In the genomic region with DNA sequence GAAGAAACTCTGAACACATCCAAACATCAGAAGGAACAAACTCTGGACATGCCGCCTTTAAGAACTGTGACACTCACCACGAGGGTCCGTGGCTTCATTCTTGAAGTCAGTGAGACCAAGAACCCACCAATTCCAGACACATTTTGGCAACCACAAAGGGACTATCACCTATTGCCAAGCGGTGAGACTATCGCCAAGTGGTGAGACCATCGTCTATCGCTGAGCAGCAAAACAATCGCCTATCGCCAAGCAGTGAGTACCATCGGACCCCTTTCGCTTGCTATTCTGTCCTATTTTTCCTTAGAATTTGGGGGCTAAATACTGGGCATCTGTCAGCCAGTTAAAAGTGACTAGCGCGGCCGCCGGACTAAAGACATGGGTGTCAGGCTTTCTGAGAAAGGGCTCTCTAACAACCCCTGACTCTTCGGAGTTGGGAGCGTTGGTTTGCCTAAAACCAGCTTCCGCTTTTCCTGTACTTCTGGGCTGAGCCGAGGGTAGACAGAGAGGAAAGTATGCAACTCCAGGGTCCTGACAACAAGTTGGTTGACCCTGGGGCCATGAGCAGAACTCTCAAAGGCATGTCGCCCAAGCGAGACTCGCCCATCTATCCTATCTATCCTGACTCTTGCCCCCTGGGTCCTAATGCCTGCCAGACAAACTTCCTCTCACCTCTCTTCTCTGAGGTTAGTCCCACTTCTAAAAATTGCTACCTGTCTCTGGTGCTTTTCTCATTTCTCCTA, we compare ENCODE assay signal across 8 cellular contexts. TPM values are rescaled to one million over a fixed set of nuclear protein-coding genes. Genes with fewer than 3 reads are reported as not detected.
DNase-seq lines count a peak whose midpoint lies in the region; ATAC-seq and TF ChIP-seq lines count a peak whose summit lies in the region.
"Not testable (repeated sequence)": the region's sequence is repeated elsewhere in the genome, so short reads cannot be mapped to it uniquely, and the experiment has no call there.

No MANE protein-coding gene starts in this region.

- TF ChIP-seq CTCF in Caco-2 (IDR thresholded peaks at IDR 0.05; ENCODE audit: insufficient read depth in 1 of 2, low read depth in 1 of 2, low read length in 1 of 2, severe bottlenecking in 1 of 2, unreplicated experiment in 1 of 2); NB4 (IDR thresholded peaks at IDR 0.05; ENCODE audit: low read depth, low read length); activated B cell treated with CpG ODN at 0.5 μM for 24 hours (IDR thresholded peaks at IDR 0.05); nephron progenitor cell (IDR thresholded peaks at IDR 0.05); type B pancreatic cell (conservative IDR thresholded peaks at IDR 0.05): not testable (repeated sequence)

- H3K27ac Mint-ChIP-seq in Caco-2 (ENCODE audit: unreplicated experiment) = peak overlapping the region; percentile 50
- H3K27ac Mint-ChIP-seq in activated B cell treated with CpG ODN at 0.5 μM for 24 hours = peak overlapping the region; percentile 27
- peak overlapping the region; percentile 75 for H3K27ac Mint-ChIP-seq in activated naive CD4-positive, alpha-beta T cell treated with anti-CD3 and anti-CD28 coated beads for 36 hours
- H3K27ac Mint-ChIP-seq in effector memory CD8-positive, alpha-beta T cell = peak overlapping the region; percentile 38 to 72
- peak overlapping the region; percentile 11 to 85 (median 66) for H3K27ac Mint-ChIP-seq in immature natural killer cell
- H3K27ac Mint-ChIP-seq in nephron progenitor cell = peak overlapping the region; percentile 99
- peak overlapping the region; percentile 90 for H3K27ac Mint-ChIP-seq in type B pancreatic cell

- H3K27me3 Mint-ChIP-seq in Caco-2 (ENCODE audit: insufficient read depth, unreplicated experiment); activated B cell treated with CpG ODN at 0.5 μM for 24 hours; activated naive CD4-positive, alpha-beta T cell treated with anti-CD3 and anti-CD28 coated beads for 36 hours (ENCODE audit: low read depth); effector memory CD8-positive, alpha-beta T cell; immature natural killer cell (ENCODE audit: low read depth in 3 of 3); nephron progenitor cell (ENCODE audit: low read depth, poor library complexity); type B pancreatic cell: not testable (repeated sequence)

- H3K4me1 Mint-ChIP-seq in Caco-2 (ENCODE audit: low read depth, unreplicated experiment); activated B cell treated with CpG ODN at 0.5 μM for 24 hours; type B pancreatic cell (ENCODE audit: unreplicated experiment): not testable (repeated sequence)
- peaks cover 16% of the 10 kb centered on the region for H3K4me1 Mint-ChIP-seq in activated naive CD4-positive, alpha-beta T cell treated with anti-CD3 and anti-CD28 coated beads for 36 hours (ENCODE audit: low read depth)
- peaks cover 4 to 10% of the 10 kb centered on the region in 2 donors for H3K4me1 Mint-ChIP-seq in effector memory CD8-positive, alpha-beta T cell (ENCODE audit: low read depth in 2 of 2)
- H3K4me1 Mint-ChIP-seq in immature natural killer cell = peaks cover 15 to 17% of the 10 kb centered on the region in 2 donors
- H3K4me1 Mint-ChIP-seq in nephron progenitor cell = peaks cover 26% of the 10 kb centered on the region

- POLR2A ChIA-PET in Caco-2 (lab: Charles Lee) (interaction anchor here (0.6 kb wide), 1 partner anchor 168 kb away, joined by 5 read pairs; no protein-coding TSS in a partner anchor), activated B cell treated with CpG ODN at 0.5 μM for 24 hours (lab: Charles Lee) (interaction anchor here (1.0 kb wide), 1 partner anchor 352 kb away, joined by 4 read pairs; no protein-coding TSS in a partner anchor)

- not testable (repeated sequence) for TF ChIP-seq POLR2A in NB4 (IDR thresholded peaks at IDR 0.05; ENCODE audit: extremely low read depth, insufficient read length)

- H3K9me3 ChIP-seq in Caco-2 = not testable (repeated sequence)

- peaks cover 11% of the 10 kb centered on the region for H3K4me1 ChIP-seq in Caco-2

- H3K36me3 Mint-ChIP-seq in Caco-2 (ENCODE audit: insufficient read depth, unreplicated experiment); activated B cell treated with CpG ODN at 0.5 μM for 24 hours (ENCODE audit: low read depth); activated naive CD4-positive, alpha-beta T cell treated with anti-CD3 and anti-CD28 coated beads for 36 hours (ENCODE audit: low read depth); effector memory CD8-positive, alpha-beta T cell (ENCODE audit: insufficient read depth); immature natural killer cell; type B pancreatic cell: not testable (repeated sequence)
- peaks cover 27% of the 10 kb centered on the region for H3K36me3 Mint-ChIP-seq in nephron progenitor cell (ENCODE audit: low read depth)

- not testable (repeated sequence) for H3K27me3 ChIP-seq in Caco-2 (replicated peaks; ENCODE audit: control insufficient read depth, insufficient read depth, low read length)

- H3K9me3 Mint-ChIP-seq in Caco-2 (ENCODE audit: unreplicated experiment); activated B cell treated with CpG ODN at 0.5 μM for 24 hours; activated naive CD4-positive, alpha-beta T cell treated with anti-CD3 and anti-CD28 coated beads for 36 hours; effector memory CD8-positive, alpha-beta T cell; immature natural killer cell; nephron progenitor cell; type B pancreatic cell: not testable (repeated sequence)

- H3K4me3 Mint-ChIP-seq in Caco-2 (ENCODE audit: unreplicated experiment) (peak overlapping the region; percentile 85), activated B cell treated with CpG ODN at 0.5 μM for 24 hours (peak overlapping the region; percentile 77), immature natural killer cell (peak overlapping the region; percentile 73 to 90 (median 81)), nephron progenitor cell (peak overlapping the region; percentile 100), type B pancreatic cell (peak overlapping the region; percentile 99)
- H3K4me3 Mint-ChIP-seq in activated naive CD4-positive, alpha-beta T cell treated with anti-CD3 and anti-CD28 coated beads for 36 hours = peak overlapping the region; percentile 76
- H3K4me3 Mint-ChIP-seq in effector memory CD8-positive, alpha-beta T cell = peak overlapping the region; percentile 66 to 78

- DNase-seq in Caco-2 = peak; percentile 32 to 40
- DNase-seq in NB4 (ENCODE audit: low read depth) = peak; percentile 28
- DNase-seq in activated B cell treated with CpG ODN at 0.5 μM for 24 hours; activated naive CD4-positive, alpha-beta T cell treated with anti-CD3 and anti-CD28 coated beads for 36 hours; effector memory CD8-positive, alpha-beta T cell; type B pancreatic cell (ENCODE audit: extremely low spot score, unreplicated experiment): not testable (repeated sequence)
- DNase-seq in immature natural killer cell = peak in 1 of 3 donors; percentile 9
- DNase-seq in nephron progenitor cell = peak; percentile 35

- intact Hi-C loops in Caco-2 (cut with micrococcal nuclease; ENCODE audit: unreplicated experiment); activated naive CD4-positive, alpha-beta T cell treated with anti-CD3 and anti-CD28 coated beads for 36 hours (cut with micrococcal nuclease): not testable (repeated sequence)
- intact Hi-C loops in activated B cell treated with CpG ODN at 0.5 μM for 24 hours (cut with micrococcal nuclease) = loop anchor here (10.0 kb wide), 1 partner anchor 1342 kb away; a partner anchor contains a TSS

- TSS peak; percentile 67 for BruUV-seq in Caco-2 (replicated peaks; lab: Mats Ljungman, UMichigan)

- ATAC-seq in activated B cell treated with CpG ODN at 0.5 μM for 24 hours (ENCODE audit: low read depth); effector memory CD8-positive, alpha-beta T cell (replicated peaks): not testable (repeated sequence)

- H3K4me3 ChIP-seq in Caco-2 (ENCODE audit: low read depth, low read length) = peak overlapping the region; percentile 40
- not testable (repeated sequence) for H3K4me3 ChIP-seq in NB4 (ENCODE audit: low read depth, low read length)

- not testable (repeated sequence) for H3K36me3 ChIP-seq in Caco-2 (ENCODE audit: control insufficient read depth, insufficient read depth, low read length)

- CTCF ChIA-PET in Caco-2 (lab: Charles Lee); activated B cell treated with CpG ODN at 0.5 μM for 24 hours (lab: Charles Lee); activated naive CD4-positive, alpha-beta T cell treated with anti-CD3 and anti-CD28 coated beads for 36 hours (lab: Charles Lee): not testable (repeated sequence)

RNA-seq across cellular contexts. Expression of a gene that starts 6.9 kb away (rescaled TPM):
- total RNA-seq in Caco-2 (2022) (87.7 and 90.8 TPM in 2 replicates), activated B cell treated with CpG ODN at 0.5 μM for 24 hours (50.1 and 68.6 TPM in 2 replicates), type B pancreatic cell (ENCODE audit: low replicate concordance) (57.0 and 68.2 TPM in 2 replicates)
- total RNA-seq in activated naive CD4-positive, alpha-beta T cell treated with anti-CD3 and anti-CD28 coated beads for 36 hours = 10 to 100 TPM; 42.8 to 44.0 TPM
- polyA plus RNA-seq in immature natural killer cell = 10 to 100 TPM in 2 of 3 donors, 1 to 10 TPM in 1; 9.5 to 12.4 (median 10.3) TPM

Comparison
In these comparisons a context has a peak if more than half of its experiments do, and no peak if none do; other contexts are left out.
1. H3K27ac Mint-ChIP-seq: peak in every context shown above with its lines; median percentile 99 in nephron progenitor cell; 90 in type B pancreatic cell; 75 in activated naive CD4-positive, alpha-beta T cell treated with anti-CD3 and anti-CD28 coated beads for 36 hours; 66 in immature natural killer cell; 55 in effector memory CD8-positive, alpha-beta T cell; 50 in Caco-2; 27 in activated B cell treated with CpG ODN at 0.5 μM for 24 hours.